8 cellular contexts compared by ENCODE assay signal in genomic region chr6:36441307-36441894, GRCh38.
DNase-seq lines count a peak whose midpoint lies in the region; ATAC-seq and TF ChIP-seq lines count a peak whose summit lies in the region.

No MANE protein-coding gene starts in this region.

- ATAC-seq in HG02678 (IDR thresholded peaks at IDR 0.05; ENCODE audit: unreplicated experiment) (peak; percentile 58), HG02840 (IDR thresholded peaks at IDR 0.05; ENCODE audit: low FRiP score, unreplicated experiment) (no peak)

- H3K4me3 ChIP-seq in astrocyte of the cerebellum (ENCODE audit: low read depth, low read length): no peak overlapping the region

- DNase-seq in GM04504 (ENCODE audit: low read depth) (peak; percentile 97), NCI-H187 treated with DMSO at 0.1 percent for 48 hours (lab: John Stamatoyannopoulos, UW) (peak; percentile 37), T-helper 22 cell (ENCODE audit: low read depth) (peak; percentile 85), astrocyte of the cerebellum (ENCODE audit: low read depth) (peak; percentile 91), hepatic stellate cell (ENCODE audit: low spot score) (peak; percentile 97), retina (peak; percentile 64)

- no peak for TF ChIP-seq CTCF in astrocyte of the cerebellum (IDR thresholded peaks at IDR 0.05; ENCODE audit: low read depth, low read length, missing control alignments)

- in situ Hi-C loops in astrocyte of the cerebellum (cut with HindIII; ENCODE audit: low sequenced_read_pairs): no loop called here

Comparison
In these comparisons a context has a peak if more than half of its experiments do, and no peak if none do; other contexts are left out.
1. DNase-seq: peak in every context shown above with its lines; median percentile 97 in GM04504; 97 in hepatic stellate cell; 91 in astrocyte of the cerebellum; 85 in T-helper 22 cell; 64 in retina; 37 in NCI-H187 treated with DMSO at 0.1 percent for 48 hours.